ENCODE assay signal across 1 cellular context in the genomic region with DNA sequence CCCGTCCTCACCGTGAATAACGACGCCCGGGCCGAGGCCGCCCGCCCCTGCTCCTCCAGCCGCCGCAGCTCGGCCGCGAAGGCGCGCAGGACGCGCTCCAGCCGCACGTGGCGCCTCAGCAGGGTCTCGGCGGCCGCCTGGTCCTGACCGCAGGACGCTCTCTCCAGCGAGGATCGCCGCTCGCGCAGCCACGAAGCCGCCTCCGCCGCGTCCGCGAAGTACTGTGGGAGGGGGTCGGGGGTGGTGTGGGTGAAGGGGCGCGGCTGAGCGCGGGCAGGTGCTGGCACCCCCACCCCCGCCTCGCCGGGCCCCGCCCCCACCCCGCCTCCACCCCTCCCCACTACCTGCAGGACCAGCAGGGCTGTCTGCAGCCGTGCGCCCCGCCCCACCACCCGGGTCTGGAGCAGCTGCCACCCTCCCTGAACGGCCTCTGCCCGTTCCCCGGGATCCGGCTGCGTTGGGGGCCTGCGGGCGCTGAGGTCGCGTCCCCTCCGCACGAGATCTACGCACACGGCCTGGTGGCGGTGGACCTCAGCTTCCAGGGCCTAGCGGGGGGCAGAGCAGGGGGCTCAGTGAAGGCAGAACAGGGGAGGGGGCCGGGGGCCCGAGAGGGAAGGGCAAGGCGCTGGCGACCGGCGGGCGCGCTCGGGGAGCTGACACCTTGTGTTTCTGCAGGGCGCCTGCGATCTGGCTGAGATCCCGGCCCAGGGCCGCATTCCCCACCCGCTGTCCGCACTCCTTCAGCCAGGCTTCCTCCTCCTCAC.
TF ChIP-seq lines count a peak whose summit lies in the region.

No MANE protein-coding gene starts in this region.

TF ChIP-seq in K562, 482 proteins besides CTCF, POLR2A, EP300 and RAD21 (continued from another document):
- TF ChIP-seq USF1 (CRISPR knock-in tag; IDR thresholded peaks at IDR 0.05): peak; percentile 23; the same call in 1 of the 2 replicates
TF ChIP-seq in K562: peak in this region for 12.
